ENCODE assay signal across 21 cellular contexts in genomic region chr3:46412786-46413298, GRCh38. TPM values are rescaled to one million over a fixed set of nuclear protein-coding genes. Genes with fewer than 3 reads are reported as not detected.
DNase-seq lines count a peak whose midpoint lies in the region; ATAC-seq and TF ChIP-seq lines count a peak whose summit lies in the region.
"Had no signal": no experiment of that assay in that cellular context is flagged by ENCODE, and none has a peak within 500 bp of the region (broad histone marks: within the 10 kb centered on the region; RNA-seq: fewer than 3 reads in every experiment).

No MANE protein-coding gene starts in this region.

- no peaks in the 10 kb centered on the region for H3K9me3 Mint-ChIP-seq in Calu3 (ENCODE audit: low read depth, unreplicated experiment)
- H3K9me3 Mint-ChIP-seq: CD4-positive, alpha-beta T cell had no signal

- peaks cover 52% of the 10 kb centered on the region for H3K4me1 ChIP-seq in MM.1S (ENCODE audit: low read length)
- H3K4me1 ChIP-seq: Caco-2 had no signal

- no peak overlapping the region for H3K4me3 Mint-ChIP-seq in Calu3 (ENCODE audit: low read depth, unreplicated experiment)
- H3K4me3 Mint-ChIP-seq: B cell; CD4-positive, alpha-beta T cell had no signal

- no peak overlapping the region for H3K27ac ChIP-seq in MM.1S (ENCODE audit: low read length)
- H3K27ac ChIP-seq: Peyer's patch had no signal

- no peaks in the 10 kb centered on the region for H3K27me3 Mint-ChIP-seq in Calu3 (ENCODE audit: unreplicated experiment)
- H3K27me3 Mint-ChIP-seq: B cell; CD4-positive, alpha-beta T cell had no signal

- no peaks in the 10 kb centered on the region for H3K36me3 ChIP-seq in MM.1S (replicated peaks; ENCODE audit: insufficient read depth, low read length)
- H3K36me3 ChIP-seq: Peyer's patch had no signal

- peaks cover 27% of the 10 kb centered on the region for H3F3A ChIP-seq in MM.1S (ENCODE audit: insufficient read depth, low read length)

- no peak overlapping the region for H3K4me2 ChIP-seq in MM.1S (ENCODE audit: low read depth, low read length)

- H3K9me2 ChIP-seq in MM.1S (replicated peaks; ENCODE audit: insufficient read depth, low read length) = no peaks in the 10 kb centered on the region

- intact Hi-C loops in Right ventricle myocardium superior (cut with DNase I) = no loop called here
- intact Hi-C loops in left cardiac atrium (cut with DNase I) = no loop called here
- intact Hi-C loops in left ventricle myocardium superior (cut with micrococcal nuclease) = no loop called here
- intact Hi-C loops in Calu3 (cut with micrococcal nuclease; ENCODE audit: unreplicated experiment) = no loop called here

- no TSS peak for BruUV-seq in Calu3 (replicated peaks; lab: Mats Ljungman, UMichigan)

- peaks cover 27% of the 10 kb centered on the region for H3K4me1 Mint-ChIP-seq in Calu3 (ENCODE audit: low read depth, unreplicated experiment)

- H3K27ac Mint-ChIP-seq in Calu3 (ENCODE audit: unreplicated experiment) = no peak overlapping the region
- H3K27ac Mint-ChIP-seq: B cell; CD4-positive, alpha-beta T cell had no signal

- H3K27me3 ChIP-seq in MM.1S (replicated peaks; ENCODE audit: insufficient read depth, low read length) = no peaks in the 10 kb centered on the region
- H3K27me3 ChIP-seq: Peyer's patch had no signal

- H2AFZ ChIP-seq in MM.1S (ENCODE audit: low read length) = 0 out of 2 replicates have a peak overlapping the region, but pooled peaks have one; percentile 3

- H3K79me2 ChIP-seq in MM.1S (ENCODE audit: low read length) = no peaks in the 10 kb centered on the region

- TF ChIP-seq CTCF in MM.1S (IDR thresholded peaks at IDR 0.05; ENCODE audit: low read length) (no peak), Calu3 (IDR thresholded peaks at IDR 0.05; ENCODE audit: unreplicated experiment) (no peak)

- H3K36me3 Mint-ChIP-seq in Calu3 (ENCODE audit: insufficient read depth, unreplicated experiment) = no peaks in the 10 kb centered on the region

- H3K9ac ChIP-seq in MM.1S (ENCODE audit: low read length) = no peak overlapping the region

- H4K20me1 ChIP-seq in MM.1S (ENCODE audit: insufficient read depth, low read length) = no peaks in the 10 kb centered on the region

- ATAC-seq in Right ventricle myocardium superior (ENCODE audit: poor library complexity) (peak; percentile 38), left cardiac atrium (no peak), left ventricle myocardium superior (peak; percentile 40), GM21529 (IDR thresholded peaks at IDR 0.05; ENCODE audit: unreplicated experiment) (no peak)
- ATAC-seq: K562 had no signal

- no peaks in the 10 kb centered on the region for H3K9me3 ChIP-seq in MM.1S (replicated peaks; ENCODE audit: insufficient read depth, low read length)
- H3K9me3 ChIP-seq: Caco-2, Peyer's patch had no signal

- DNase-seq in Right ventricle myocardium superior (no peak), left cardiac atrium (no peak), MM.1S (no peak), left ventricle myocardium superior (no peak), pulmonary artery endothelial cell (ENCODE audit: low read depth, low spot score) (peak; percentile 30), Calu3 (no peak)
- no peak for DNase-seq in effector CD4-positive, alpha-beta T cell
- DNase-seq: Caco-2; CD4-positive, alpha-beta T cell; DMS153; EL; GOT3; NCI-H1105 treated with DMSO at 0.1 percent for 48 hours; NCI-H1694 treated with DMSO at 0.1 percent for 48 hours; NCI-H226; NCI-H524; Peyer's patch had no signal

- CTCF ChIA-PET in Calu3 (lab: Charles Lee) = no interaction called here

- H3K4me3 ChIP-seq in MM.1S (ENCODE audit: low read length) = no peak overlapping the region
- H3K4me3 ChIP-seq: K562, Peyer's patch had no signal

RNA-seq across cellular contexts. Expression of gene CCRL2, which starts 5.8 kb away (rescaled TPM):
- 1.1 TPM for total RNA-seq in Right ventricle myocardium superior
- total RNA-seq in left cardiac atrium = 1 to 10 TPM; 2.1 to 3.1 TPM
- 1.4 TPM for total RNA-seq in left ventricle myocardium superior
- 5.0 and 6.4 TPM in 2 replicates for total RNA-seq in pulmonary artery endothelial cell
- total RNA-seq in Calu3 (2022) = 0.54 TPM in 1 of 2 replicates, not detected in the other
- total RNA-seq: A172 had no signal

RNA-seq across cellular contexts. Expression of gene CCR5, which starts 42.1 kb away (rescaled TPM):
- 0.24 TPM for total RNA-seq in Right ventricle myocardium superior
- 1 to 10 TPM; 1.4 to 2.2 TPM for total RNA-seq in left cardiac atrium
- 0.62 TPM for total RNA-seq in left ventricle myocardium superior
- total RNA-seq in pulmonary artery endothelial cell = not detected in 2 replicates
- not detected in 2 replicates for total RNA-seq in Calu3 (2022)
- total RNA-seq: A172, Caco-2, K562 had no signal

RNA-seq across cellular contexts. Expression of gene LTF, which starts 51.9 kb away (rescaled TPM):
- total RNA-seq in Right ventricle myocardium superior (3.7 TPM), left cardiac atrium (1 to 10 TPM; 2.9 to 3.1 TPM), left ventricle myocardium superior (3.7 TPM), pulmonary artery endothelial cell (0.28 TPM in 1 of 2 replicates, not detected in the other), Calu3 (2022) (not detected in 2 replicates)
- total RNA-seq: A172; Caco-2; CD4-positive, alpha-beta T cell had no signal

RNA-seq across cellular contexts. Expression of gene CCR2, which starts 58.9 kb away (rescaled TPM):
- total RNA-seq in Right ventricle myocardium superior (0.91 TPM), left cardiac atrium (1 to 10 TPM; 1.9 to 3.9 TPM), left ventricle myocardium superior (1.3 TPM), pulmonary artery endothelial cell (not detected in 2 replicates), Calu3 (2022) (not detected in 2 replicates)
- total RNA-seq: A172, Caco-2, K562 had no signal

Comparison
In these comparisons a context has a peak if more than half of its experiments do, and no peak if none do; other contexts are left out.
1. ATAC-seq: peak in Right ventricle myocardium superior (single experiment) and left ventricle myocardium superior (single experiment); none in left cardiac atrium (0 of 2) and GM21529 (single experiment).